Comparison of ENCODE assay signal across 8 cellular contexts in the genomic region with DNA sequence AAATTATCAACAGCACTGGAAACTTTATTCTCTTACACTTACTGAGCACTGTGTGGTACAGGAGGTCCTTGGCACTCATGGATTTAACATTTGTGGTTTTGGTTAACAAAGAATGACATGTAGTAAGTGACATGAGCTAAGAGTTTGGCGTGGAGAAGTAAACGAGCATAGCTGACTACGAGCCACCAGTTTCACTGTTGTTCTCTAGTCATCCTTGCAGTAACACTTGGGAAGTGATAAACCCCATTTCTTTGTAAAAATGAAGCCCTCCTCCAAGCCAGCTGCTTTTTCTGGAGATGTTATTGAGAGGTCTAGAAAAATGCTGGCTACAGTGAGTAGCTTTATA. TPM values are rescaled to one million over a fixed set of nuclear protein-coding genes. Genes with fewer than 3 reads are reported as not detected.
DNase-seq lines count a peak whose midpoint lies in the region; ATAC-seq and TF ChIP-seq lines count a peak whose summit lies in the region.

No MANE protein-coding gene starts in this region.

- peak; percentile 27 for ATAC-seq in Right ventricle myocardium superior (ENCODE audit: poor library complexity)
- peak; percentile 58 for ATAC-seq in central memory CD8-positive, alpha-beta T cell (replicated peaks; ENCODE audit: extremely low read depth, poor library complexity, severe bottlenecking)

- H3K79me2 ChIP-seq in KMS-11 (ENCODE audit: insufficient read depth, low read depth) = peaks cover 47% of the 10 kb centered on the region; the same call in 1 of the 2 replicates

- H3K4me3 ChIP-seq in KMS-11 (IDR thresholded peaks at IDR 0.05; ENCODE audit: insufficient read depth, low read depth, low read length) = peak overlapping the region; percentile 83

- H3K4me3 Mint-ChIP-seq in central memory CD8-positive, alpha-beta T cell = peak overlapping the region; percentile 25
- H3K4me3 Mint-ChIP-seq in type B pancreatic cell = no peak overlapping the region

- H3K36me3 ChIP-seq in KMS-11 (ENCODE audit: insufficient read depth) = no peaks in the 10 kb centered on the region

- H3K27ac Mint-ChIP-seq in central memory CD8-positive, alpha-beta T cell (ENCODE audit: low read depth) = no peak overlapping the region
- peak overlapping the region; percentile 71 for H3K27ac Mint-ChIP-seq in type B pancreatic cell

- no peak overlapping the region for H2AFZ ChIP-seq in KMS-11 (ENCODE audit: low read depth)

- peak overlapping the region; percentile 79 for H3K4me2 ChIP-seq in KMS-11

- no peaks in the 10 kb centered on the region for H4K20me1 ChIP-seq in KMS-11 (ENCODE audit: insufficient read depth)

- H3K4me1 Mint-ChIP-seq in central memory CD8-positive, alpha-beta T cell = peaks cover 14% of the 10 kb centered on the region
- H3K4me1 Mint-ChIP-seq in type B pancreatic cell (ENCODE audit: unreplicated experiment) = peaks cover 13% of the 10 kb centered on the region

- H3K9me3 Mint-ChIP-seq in central memory CD8-positive, alpha-beta T cell = no peaks in the 10 kb centered on the region
- H3K9me3 Mint-ChIP-seq in type B pancreatic cell = peaks cover under 1% of the 10 kb centered on the region

- peak overlapping the region; percentile 73 for H3K9ac ChIP-seq in KMS-11

- H3K27me3 Mint-ChIP-seq in central memory CD8-positive, alpha-beta T cell = peaks cover 41% of the 10 kb centered on the region
- peaks cover 5% of the 10 kb centered on the region for H3K27me3 Mint-ChIP-seq in type B pancreatic cell

- intact Hi-C loops in Right ventricle myocardium superior (cut with DNase I) = no loop called here
- intact Hi-C loops in cardiac septum (cut with DNase I) = no loop called here

- H3K36me3 Mint-ChIP-seq in central memory CD8-positive, alpha-beta T cell (ENCODE audit: insufficient read depth) = no peaks in the 10 kb centered on the region
- no peaks in the 10 kb centered on the region for H3K36me3 Mint-ChIP-seq in type B pancreatic cell

- peak overlapping the region; percentile 93 for H3K27ac ChIP-seq in KMS-11

- peaks cover 85% of the 10 kb centered on the region for H3K4me1 ChIP-seq in KMS-11 (ENCODE audit: low read depth, poor library complexity, severe bottlenecking)

- no peak for DNase-seq in Right ventricle myocardium superior
- DNase-seq in cardiac septum (ENCODE audit: low spot score) = no peak
- DNase-seq in central memory CD8-positive, alpha-beta T cell (ENCODE audit: low spot score in 2 of 2) = no peak
- DNase-seq in type B pancreatic cell (ENCODE audit: extremely low spot score, unreplicated experiment) = no peak
- DNase-seq in RKO (ENCODE audit: low spot score) = no peak
- DNase-seq in DMS 273 (lab: John Stamatoyannopoulos, UW; ENCODE audit: unreplicated experiment) = no peak
- no peak for DNase-seq in NCI-H1436 (lab: John Stamatoyannopoulos, UW)

- TF ChIP-seq CTCF in KMS-11 (conservative IDR thresholded peaks at IDR 0.05; ENCODE audit: low read depth, low read length) = no peak
- no peak for TF ChIP-seq CTCF in type B pancreatic cell (conservative IDR thresholded peaks at IDR 0.05)

- H3K27me3 ChIP-seq in KMS-11 (ENCODE audit: insufficient read depth, low read depth) = no peaks in the 10 kb centered on the region

RNA-seq across cellular contexts. Expression of a gene that starts 32.7 kb away (rescaled TPM):
- 1.2 TPM for total RNA-seq in Right ventricle myocardium superior
- 5.2 TPM for total RNA-seq in cardiac septum
- total RNA-seq in type B pancreatic cell (ENCODE audit: low replicate concordance) = 0.72 and 15.8 TPM in 2 replicates

RNA-seq across cellular contexts. Expression of a gene that starts 52.5 kb away (rescaled TPM):
- total RNA-seq in Right ventricle myocardium superior (10.4 TPM), cardiac septum (13.5 TPM), type B pancreatic cell (ENCODE audit: low replicate concordance) (14.8 and 39.5 TPM in 2 replicates)
